1 cellular context compared by ENCODE assay signal in genomic region chr16:14405611-14406537, GRCh38.
TF ChIP-seq lines count a peak whose summit lies in the region.

No MANE protein-coding gene starts in this region.

TF ChIP-seq in HepG2, 621 proteins besides CTCF, POLR2A, EP300 and RAD21 (continued from another document and continues in another):
- TF ChIP-seq TBX2 (CRISPR knock-in tag; IDR thresholded peaks at IDR 0.05; ENCODE audit: borderline replicate concordance) (peak; percentile 95), ZNF607 (CRISPR knock-in tag; IDR thresholded peaks at IDR 0.05; ENCODE audit: borderline replicate concordance) (peak; percentile 99), ZNF629 (CRISPR knock-in tag; conservative IDR thresholded peaks at IDR 0.05) (peak; percentile 49; the same call in 1 of the 2 replicates), PRDM4 (CRISPR knock-in tag; IDR thresholded peaks at IDR 0.05; ENCODE audit: borderline replicate concordance) (peak; percentile 84), ETS1 (CRISPR knock-in tag; IDR thresholded peaks at IDR 0.05) (0 out of 2 replicates have a peak, but pooled peaks have one; percentile 59), RCOR2 (CRISPR knock-in tag; IDR thresholded peaks at IDR 0.05) (no peak), ZNF619 (CRISPR knock-in tag; IDR thresholded peaks at IDR 0.05) (0 out of 2 replicates have a peak, but pooled peaks have one; percentile 73), POLR2AphosphoS5 (IDR thresholded peaks at IDR 0.05; ENCODE audit: low read depth, low read length) (peak; percentile 98), CEBPG (CRISPR knock-in tag; IDR thresholded peaks at IDR 0.05) (peak; percentile 61; the same call in 1 of the 2 replicates), ZNF383 (CRISPR knock-in tag; IDR thresholded peaks at IDR 0.05; ENCODE audit: borderline replicate concordance) (no peak), ZNF549 (CRISPR knock-in tag; IDR thresholded peaks at IDR 0.05) (no peak), ZIK1 (CRISPR knock-in tag; IDR thresholded peaks at IDR 0.05; ENCODE audit: borderline replicate concordance, low read depth) (peak; percentile 29; the same call in 1 of the 2 replicates), E2F2 (CRISPR knock-in tag; IDR thresholded peaks at IDR 0.05; ENCODE audit: borderline replicate concordance) (peak; percentile 97), NCOA5 (CRISPR knock-in tag; IDR thresholded peaks at IDR 0.05) (0 out of 2 replicates have a peak, but pooled peaks have one; percentile 48), ZNF687 (CRISPR knock-in tag; IDR thresholded peaks at IDR 0.05) (peak; percentile 100), ONECUT2 (CRISPR knock-in tag; IDR thresholded peaks at IDR 0.05) (no peak), ZNF354B (CRISPR knock-in tag; IDR thresholded peaks at IDR 0.05) (peak; percentile 91; the same call in 1 of the 2 replicates), NCOR1 (IDR thresholded peaks at IDR 0.05; ENCODE audit: borderline replicate concordance, low read length) (0 out of 2 replicates have a peak, but pooled peaks have one; percentile 44), ARNTL (CRISPR knock-in tag; IDR thresholded peaks at IDR 0.05) (peak; percentile 77; the same call in 1 of the 2 replicates), PHF20 (CRISPR knock-in tag; IDR thresholded peaks at IDR 0.05) (peak; percentile 79), KDM2A (CRISPR knock-in tag; IDR thresholded peaks at IDR 0.05; ENCODE audit: borderline replicate concordance, low read depth) (peak; percentile 91), ZNF816 (CRISPR knock-in tag; IDR thresholded peaks at IDR 0.05; ENCODE audit: borderline replicate concordance) (peak; percentile 98; the same call in 1 of the 2 replicates), ZNF460 (CRISPR knock-in tag; IDR thresholded peaks at IDR 0.05; ENCODE audit: borderline replicate concordance) (peak; percentile 72; the same call in 1 of the 2 replicates), ETV5 (CRISPR knock-in tag; IDR thresholded peaks at IDR 0.05; ENCODE audit: borderline replicate concordance) (peak; percentile 27; the same call in 1 of the 2 replicates), FIP1L1 (IDR thresholded peaks at IDR 0.05; ENCODE audit: borderline replicate concordance, insufficient read depth, low read depth, low read length) (0 out of 2 replicates have a peak, but pooled peaks have one; percentile 77), MAZ (IDR thresholded peaks at IDR 0.05; ENCODE audit: borderline replicate concordance, low read depth, low read length) (peak; percentile 59; the same call in 1 of the 2 replicates), MAZ (CRISPR knock-in tag; IDR thresholded peaks at IDR 0.05; ENCODE audit: low read depth) (peak; percentile 93), NFYC (CRISPR knock-in tag; IDR thresholded peaks at IDR 0.05) (0 out of 2 replicates have a peak, but pooled peaks have one; percentile 37), ZNF557 (CRISPR knock-in tag; IDR thresholded peaks at IDR 0.05) (0 out of 2 replicates have a peak, but pooled peaks have one; percentile 57), ZFP1 (CRISPR knock-in tag; IDR thresholded peaks at IDR 0.05) (no peak), ZSCAN5A (CRISPR knock-in tag; IDR thresholded peaks at IDR 0.05; ENCODE audit: borderline replicate concordance) (0 out of 2 replicates have a peak, but pooled peaks have one; percentile 13), SKI (IDR thresholded peaks at IDR 0.05; ENCODE audit: partially characterized antibody) (peak; percentile 69), MXD4 (CRISPR knock-in tag; IDR thresholded peaks at IDR 0.05) (peak; percentile 97), ZNF563 (CRISPR knock-in tag; IDR thresholded peaks at IDR 0.05) (peak; percentile 96), FOXO1 (CRISPR knock-in tag; IDR thresholded peaks at IDR 0.05) (peak; percentile 31; the same call in 1 of the 2 replicates), ZNF550 (CRISPR knock-in tag; IDR thresholded peaks at IDR 0.05; ENCODE audit: borderline replicate concordance) (no peak), HOMEZ (CRISPR knock-in tag; IDR thresholded peaks at IDR 0.05; ENCODE audit: low read depth) (peak; percentile 52; the same call in 1 of the 2 replicates), ASH2L (IDR thresholded peaks at IDR 0.05; ENCODE audit: insufficient read length, low read depth, low read length) (peak; percentile 81)
- TF ChIP-seq, protein P1, sequence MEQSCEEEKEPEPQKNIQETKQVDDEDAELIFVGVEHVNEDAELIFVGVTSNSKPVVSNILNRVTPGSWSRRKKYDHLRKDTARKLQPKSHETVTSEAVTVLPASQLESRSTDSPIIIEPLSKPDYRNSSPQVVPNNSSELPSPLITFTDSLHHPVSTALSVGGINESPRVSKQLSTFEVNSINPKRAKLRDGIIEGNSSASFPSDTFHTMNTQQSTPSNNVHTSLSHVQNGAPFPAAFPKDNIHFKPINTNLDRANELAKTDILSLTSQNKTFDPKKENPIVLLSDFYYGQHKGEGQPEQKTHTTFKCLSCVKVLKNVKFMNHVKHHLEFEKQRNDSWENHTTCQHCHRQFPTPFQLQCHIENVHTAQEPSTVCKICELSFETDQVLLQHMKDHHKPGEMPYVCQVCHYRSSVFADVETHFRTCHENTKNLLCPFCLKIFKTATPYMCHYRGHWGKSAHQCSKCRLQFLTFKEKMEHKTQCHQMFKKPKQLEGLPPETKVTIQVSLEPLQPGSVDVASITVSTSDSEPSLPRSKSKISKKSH (CRISPR knock-in tag; IDR thresholded peaks at IDR 0.05; ENCODE audit: borderline replicate concordance), result peak; percentile 95
- TF ChIP-seq, protein P2, sequence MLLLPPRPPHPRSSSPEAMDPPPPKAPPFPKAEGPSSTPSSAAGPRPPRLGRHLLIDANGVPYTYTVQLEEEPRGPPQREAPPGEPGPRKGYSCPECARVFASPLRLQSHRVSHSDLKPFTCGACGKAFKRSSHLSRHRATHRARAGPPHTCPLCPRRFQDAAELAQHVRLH (CRISPR knock-in tag; IDR thresholded peaks at IDR 0.05; ENCODE audit: borderline replicate concordance, low read depth), result peak; percentile 57; the same call in 1 of the 2 replicates
- TF ChIP-seq, protein P3, sequence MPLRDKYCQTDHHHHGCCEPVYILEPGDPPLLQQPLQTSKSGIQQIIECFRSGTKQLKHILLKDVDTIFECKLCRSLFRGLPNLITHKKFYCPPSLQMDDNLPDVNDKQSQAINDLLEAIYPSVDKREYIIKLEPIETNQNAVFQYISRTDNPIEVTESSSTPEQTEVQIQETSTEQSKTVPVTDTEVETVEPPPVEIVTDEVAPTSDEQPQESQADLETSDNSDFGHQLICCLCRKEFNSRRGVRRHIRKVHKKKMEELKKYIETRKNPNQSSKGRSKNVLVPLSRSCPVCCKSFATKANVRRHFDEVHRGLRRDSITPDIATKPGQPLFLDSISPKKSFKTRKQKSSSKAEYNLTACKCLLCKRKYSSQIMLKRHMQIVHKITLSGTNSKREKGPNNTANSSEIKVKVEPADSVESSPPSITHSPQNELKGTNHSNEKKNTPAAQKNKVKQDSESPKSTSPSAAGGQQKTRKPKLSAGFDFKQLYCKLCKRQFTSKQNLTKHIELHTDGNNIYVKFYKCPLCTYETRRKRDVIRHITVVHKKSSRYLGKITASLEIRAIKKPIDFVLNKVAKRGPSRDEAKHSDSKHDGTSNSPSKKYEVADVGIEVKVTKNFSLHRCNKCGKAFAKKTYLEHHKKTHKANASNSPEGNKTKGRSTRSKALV (CRISPR knock-in tag; IDR thresholded peaks at IDR 0.05), result peak; percentile 81
- TF ChIP-seq, protein P4, sequence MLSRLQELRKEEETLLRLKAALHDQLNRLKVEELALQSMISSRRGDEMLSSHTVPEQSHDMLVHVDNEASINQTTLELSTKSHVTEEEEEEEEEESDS (CRISPR knock-in tag; IDR thresholded peaks at IDR 0.05; ENCODE audit: borderline replicate concordance), result peak; percentile 82; the same call in 1 of the 2 replicates
